9 cellular contexts compared by ENCODE assay signal in the genomic region with DNA sequence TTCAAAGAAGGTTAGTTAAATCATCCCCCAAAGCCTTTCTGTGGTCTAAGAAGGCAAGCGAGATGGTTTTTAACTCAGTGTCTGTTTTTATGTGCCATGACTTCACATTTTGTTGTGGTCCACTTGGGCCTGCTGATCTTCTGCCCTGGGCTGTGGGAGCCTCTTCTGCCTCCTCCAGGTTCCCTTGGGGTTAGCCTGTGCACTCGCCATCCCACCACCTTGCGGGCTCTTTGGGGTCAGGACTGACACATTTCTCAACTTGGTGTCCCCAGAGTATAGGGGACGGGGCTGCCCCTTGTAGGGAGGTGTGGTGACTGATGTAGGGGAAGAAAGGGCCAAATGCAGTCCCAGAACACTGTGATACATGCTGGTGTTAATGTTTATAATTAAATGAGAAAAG.
A peak's percentile ranks its signal among the peaks of the same experiment; 100 is the strongest.
DNase-seq lines count a peak whose midpoint lies in the region; ATAC-seq and FAIRE-seq lines count a peak whose summit lies in the region.
"Had no signal": no experiment of that assay in that cellular context is flagged by ENCODE, and none has a peak within 500 bp of the region (broad histone marks: within the 10 kb centered on the region; RNA-seq: fewer than 3 reads in every experiment).

No MANE protein-coding gene starts in this region.

- H3K27ac Mint-ChIP-seq in activated CD4-positive, alpha-beta memory T cell treated with anti-CD3 and anti-CD28 coated beads, Interleukin-2, amount 10 ng/mL, durations not matched to agents 7 days and 5 days, result peak overlapping the region; percentile 12
- peak overlapping the region; percentile 30 for H3K27ac Mint-ChIP-seq in stimulated activated memory B cell treated with anti-CD40 and anti-IgM and Interleukin-4, amounts not matched to agents 10 μg/mL and 1 μg/mL and 100 μg/mL, for 72 hours

- CTCF ChIA-PET in activated CD4-positive, alpha-beta memory T cell treated with anti-CD3 and anti-CD28 coated beads, Interleukin-2, amount 10 ng/mL, durations not matched to agents 7 days and 5 days (lab: Charles Lee), result no interaction called here

- POLR2A ChIA-PET in activated CD4-positive, alpha-beta memory T cell treated with anti-CD3 and anti-CD28 coated beads, Interleukin-2, amount 10 ng/mL, durations not matched to agents 7 days and 5 days (lab: Charles Lee), result no interaction called here

- H3K27me3 Mint-ChIP-seq in activated CD4-positive, alpha-beta memory T cell treated with anti-CD3 and anti-CD28 coated beads, Interleukin-2, amount 10 ng/mL, durations not matched to agents 7 days and 5 days, result no peaks in the 10 kb centered on the region
- H3K27me3 Mint-ChIP-seq in stimulated activated memory B cell treated with anti-CD40 and anti-IgM and Interleukin-4, amounts not matched to agents 10 μg/mL and 1 μg/mL and 100 μg/mL, for 72 hours, result no peaks in the 10 kb centered on the region

- no peak for FAIRE-seq in HTR-8/SVneo (lab: Jason Lieb, UNC)

- no peak overlapping the region for H3K4me3 Mint-ChIP-seq in activated CD4-positive, alpha-beta memory T cell treated with anti-CD3 and anti-CD28 coated beads, Interleukin-2, amount 10 ng/mL, durations not matched to agents 7 days and 5 days
- peak overlapping the region; percentile 18 for H3K4me3 Mint-ChIP-seq in stimulated activated memory B cell treated with anti-CD40 and anti-IgM and Interleukin-4, amounts not matched to agents 10 μg/mL and 1 μg/mL and 100 μg/mL, for 72 hours

- H3K36me3 Mint-ChIP-seq in activated CD4-positive, alpha-beta memory T cell treated with anti-CD3 and anti-CD28 coated beads, Interleukin-2, amount 10 ng/mL, durations not matched to agents 7 days and 5 days (ENCODE audit: low read depth), result no peaks in the 10 kb centered on the region
- peaks cover 40% of the 10 kb centered on the region for H3K36me3 Mint-ChIP-seq in stimulated activated memory B cell treated with anti-CD40 and anti-IgM and Interleukin-4, amounts not matched to agents 10 μg/mL and 1 μg/mL and 100 μg/mL, for 72 hours

- peaks cover 20% of the 10 kb centered on the region for H3K4me1 Mint-ChIP-seq in activated CD4-positive, alpha-beta memory T cell treated with anti-CD3 and anti-CD28 coated beads, Interleukin-2, amount 10 ng/mL, durations not matched to agents 7 days and 5 days
- H3K4me1 Mint-ChIP-seq in stimulated activated memory B cell treated with anti-CD40 and anti-IgM and Interleukin-4, amounts not matched to agents 10 μg/mL and 1 μg/mL and 100 μg/mL, for 72 hours, result peaks cover 62% of the 10 kb centered on the region

- DNase-seq in activated T-cell treated with anti-CD3 and anti-CD28 coated beads for 48 hours (ENCODE audit: low read depth), result peak; percentile 66
- no peak for DNase-seq in activated T-cell treated with anti-CD3 and anti-CD28 coated beads for 4 hours
- DNase-seq in activated CD4-positive, alpha-beta memory T cell treated with anti-CD3 and anti-CD28 coated beads, Interleukin-2, amount 10 ng/mL, durations not matched to agents 7 days and 5 days, result peak; percentile 37
- DNase-seq in activated gamma-delta T cell treated with Interleukin-2 at 50 U/mL for 16 hours, result no peak
- DNase-seq in HTR-8/SVneo (ENCODE audit: insufficient read length, low spot score), result no peak
- DNase-seq in NCI-H1417 treated with DMSO at 0.1 percent for 48 hours (lab: John Stamatoyannopoulos, UW), result no peak
- DNase-seq: NCI-H2081 treated with DMSO at 0.1 percent for 48 hours had no signal

- peak; percentile 85 for ATAC-seq in HG02678 (IDR thresholded peaks at IDR 0.05; ENCODE audit: unreplicated experiment)
- ATAC-seq in stimulated activated memory B cell treated with anti-CD40 and anti-IgM and Interleukin-4, amounts not matched to agents 10 μg/mL and 1 μg/mL and 100 μg/mL, for 72 hours, result peak; percentile 98

- no peaks in the 10 kb centered on the region for H3K9me3 Mint-ChIP-seq in activated CD4-positive, alpha-beta memory T cell treated with anti-CD3 and anti-CD28 coated beads, Interleukin-2, amount 10 ng/mL, durations not matched to agents 7 days and 5 days
- no peaks in the 10 kb centered on the region for H3K9me3 Mint-ChIP-seq in stimulated activated memory B cell treated with anti-CD40 and anti-IgM and Interleukin-4, amounts not matched to agents 10 μg/mL and 1 μg/mL and 100 μg/mL, for 72 hours

Comparison
In these comparisons a context has a peak if more than half of its experiments do, and no peak if none do; other contexts are left out.
1. DNase-seq: peak in activated T-cell treated with anti-CD3 and anti-CD28 coated beads for 48 hours (single experiment) and activated CD4-positive, alpha-beta memory T cell treated with anti-CD3 and anti-CD28 coated beads, Interleukin-2, amount 10 ng/mL, durations not matched to agents 7 days and 5 days (single experiment); none in activated T-cell treated with anti-CD3 and anti-CD28 coated beads for 4 hours (single experiment), activated gamma-delta T cell treated with Interleukin-2 at 50 U/mL for 16 hours (single experiment), HTR-8/SVneo (single experiment) and NCI-H1417 treated with DMSO at 0.1 percent for 48 hours (single experiment).